15 cellular contexts compared by ENCODE assay signal in genomic region chr15:78850926-78851600, GRCh38. TPM values are rescaled to one million over a fixed set of nuclear protein-coding genes. Genes with fewer than 3 reads are reported as not detected.
A peak's percentile ranks its signal among the peaks of the same experiment; 100 is the strongest.
DNase-seq lines count a peak whose midpoint lies in the region; ATAC-seq, FAIRE-seq and TF ChIP-seq lines count a peak whose summit lies in the region.
"Had no signal": no experiment of that assay in that cellular context is flagged by ENCODE, and none has a peak within 500 bp of the region (broad histone marks: within the 10 kb centered on the region; RNA-seq: fewer than 3 reads in every experiment).

No MANE protein-coding gene starts in this region.

- TF ChIP-seq EP300 in A549 (IDR thresholded peaks at IDR 0.05) = no peak

- H3K4me3 ChIP-seq in A549 = no peak overlapping the region
- H3K4me3 ChIP-seq: ascending aorta had no signal

- POLR2A ChIA-PET in A549 (lab: Yijun Ruan, JAX) = interaction anchor here (1.0 kb wide), 1 partner anchor 22 kb away, joined by 3 read pairs; the partner anchor contains the start of gene MORF4L1

- no peak for TF ChIP-seq POLR2A in A549 (IDR thresholded peaks at IDR 0.05; ENCODE audit: low read length)

- no peaks in the 10 kb centered on the region for H3K9me3 ChIP-seq in A549
- H3K9me3 ChIP-seq: ascending aorta had no signal

- in situ Hi-C loops in SK-MEL-5 (cut with HindIII; ENCODE audit: low pct_unique_long_range_greater_than_20kb, low sequenced_read_pairs) = no loop called here

- WGBS in A549 (ENCODE audit: missing lambda C conversion rate) = 39% methylated on average over 6 of the region's 6 CpGs

- H3K4me2 ChIP-seq in A549 = no peak overlapping the region

- CTCF ChIA-PET in A549 (lab: Yijun Ruan, JAX) = interaction anchor here (1.0 to 2.8 kb wide), 3 partner anchors 15 to 40 kb away, joined by 3 to 9 read pairs (median 6); partner anchors contain the start of gene ADAMTS7

- no peak for TF ChIP-seq RAD21 in A549 (conservative IDR thresholded peaks at IDR 0.05 in 1 of 2, IDR thresholded peaks at IDR 0.05 in 1 of 2)

- no peak for TF ChIP-seq CTCF in A549 (IDR thresholded peaks at IDR 0.05)

- no peak overlapping the region for H3K27ac ChIP-seq in A549
- H3K27ac ChIP-seq: ascending aorta, foreskin keratinocyte had no signal

- no peaks in the 10 kb centered on the region for H3K4me1 ChIP-seq in A549
- H3K4me1 ChIP-seq: foreskin keratinocyte had no signal

- peak; percentile 43 for FAIRE-seq in A549 (lab: Jason Lieb, UNC)

- ATAC-seq in A549 (no peak), HG02571 (IDR thresholded peaks at IDR 0.05; ENCODE audit: unreplicated experiment) (no peak)
- ATAC-seq in stimulated activated naive CD8-positive, alpha-beta T cell treated with anti-CD3 and anti-CD28 coated beads, Interleukin-15, Interleukin-2, amounts not matched to agents 100 U/mL and 50 U/mL, for 24 hours = no peak
- ATAC-seq: foreskin keratinocyte had no signal

- DNase-seq in A549 (ENCODE audit: low read depth in 1 of 2, low spot score in 1 of 2) (no peak), SK-MEL-5 (ENCODE audit: low read depth, low spot score) (peak; percentile 74), globus pallidus (ENCODE audit: low spot score) (peak; percentile 77), occipital lobe (lab: John Stamatoyannopoulos, UW) (peak; percentile 40), RPMI8226 (no peak)
- DNase-seq in stimulated activated naive CD8-positive, alpha-beta T cell treated with anti-CD3 and anti-CD28 coated beads, Interleukin-15, Interleukin-2, amounts not matched to agents 100 U/mL and 50 U/mL, for 24 hours = no peak
- DNase-seq in activated naive CD4-positive, alpha-beta T cell (lab: John Stamatoyannopoulos, UW) = no peak
- DNase-seq: activated CD4-positive, alpha-beta T cell treated with anti-CD3 and anti-CD28 coated beads, Interleukin-2, amount 50 U/mL, for 1 hour; activated CD8-positive, alpha-beta memory T cell treated with anti-CD3 and anti-CD28 coated beads, Interleukin-2, amount 50 U/mL, for 48 hours; CD4-positive, CD25-positive, alpha-beta regulatory T cell; foreskin keratinocyte; NCI-H146; NCI-H2227 treated with DMSO at 0.1 percent for 48 hours had no signal

TF ChIP-seq in A549, 52 proteins besides CTCF, POLR2A, EP300 and RAD21:
- no peak for TF ChIP-seq NR3C1 (IDR thresholded peaks at IDR 0.05)
- TF ChIP-seq, protein P1, sequence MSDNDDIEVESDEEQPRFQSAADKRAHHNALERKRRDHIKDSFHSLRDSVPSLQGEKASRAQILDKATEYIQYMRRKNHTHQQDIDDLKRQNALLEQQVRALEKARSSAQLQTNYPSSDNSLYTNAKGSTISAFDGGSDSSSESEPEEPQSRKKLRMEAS (IDR thresholded peaks at IDR 0.05) = no peak
- TF ChIP-seq ZSCAN20 (CRISPR knock-in tag; IDR thresholded peaks at IDR 0.05) = no peak
- TF ChIP-seq, protein P2, sequence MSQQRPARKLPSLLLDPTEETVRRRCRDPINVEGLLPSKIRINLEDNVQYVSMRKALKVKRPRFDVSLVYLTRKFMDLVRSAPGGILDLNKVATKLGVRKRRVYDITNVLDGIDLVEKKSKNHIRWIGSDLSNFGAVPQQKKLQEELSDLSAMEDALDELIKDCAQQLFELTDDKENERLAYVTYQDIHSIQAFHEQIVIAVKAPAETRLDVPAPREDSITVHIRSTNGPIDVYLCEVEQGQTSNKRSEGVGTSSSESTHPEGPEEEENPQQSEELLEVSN (IDR thresholded peaks at IDR 0.05; ENCODE audit: borderline replicate concordance, low read depth) = no peak
- no peak for TF ChIP-seq KDM5A (IDR thresholded peaks at IDR 0.05)
- no peak for TF ChIP-seq TFCP2L1 (CRISPR knock-in tag; IDR thresholded peaks at IDR 0.05)
- TF ChIP-seq, protein P3, sequence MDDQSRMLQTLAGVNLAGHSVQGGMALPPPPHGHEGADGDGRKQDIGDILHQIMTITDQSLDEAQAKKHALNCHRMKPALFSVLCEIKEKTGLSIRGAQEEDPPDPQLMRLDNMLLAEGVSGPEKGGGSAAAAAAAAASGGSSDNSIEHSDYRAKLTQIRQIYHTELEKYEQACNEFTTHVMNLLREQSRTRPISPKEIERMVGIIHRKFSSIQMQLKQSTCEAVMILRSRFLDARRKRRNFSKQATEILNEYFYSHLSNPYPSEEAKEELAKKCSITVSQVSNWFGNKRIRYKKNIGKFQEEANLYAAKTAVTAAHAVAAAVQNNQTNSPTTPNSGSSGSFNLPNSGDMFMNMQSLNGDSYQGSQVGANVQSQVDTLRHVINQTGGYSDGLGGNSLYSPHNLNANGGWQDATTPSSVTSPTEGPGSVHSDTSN (IDR thresholded peaks at IDR 0.05) = no peak
- no peak for TF ChIP-seq SREBF2 (IDR thresholded peaks at IDR 0.05)
- TF ChIP-seq ATOH8 (CRISPR knock-in tag; IDR thresholded peaks at IDR 0.05; ENCODE audit: low read depth) = no peak
- TF ChIP-seq HOXB13 (CRISPR knock-in tag; IDR thresholded peaks at IDR 0.05; ENCODE audit: low read depth) = no peak
- no peak for TF ChIP-seq CBX8 (IDR thresholded peaks at IDR 0.05)
- no peak for TF ChIP-seq ZC3H11A (IDR thresholded peaks at IDR 0.05)
TF ChIP-seq in A549: peak in this region for 0.

RNA-seq across cellular contexts. Expression of gene MORF4L1, which starts 21.6 kb away (rescaled TPM):
- polyA plus RNA-seq in A549 (2011; rRNA removed) (491 and 498 TPM in 2 replicates), A549 (2017; fragmentation: RNase III; extraction: RNeasy Plus Mini Kit Qiagen cat#74134 plus additional on column Dnase treatment) (914 to 927 TPM (median 924 TPM) in 3 replicates)
- polyA plus RNA-seq in A549 (2012; cell fraction: cytosol; rRNA removed) = 148 and 172 TPM in 2 replicates
- 41.3 and 63.7 TPM in 2 replicates for polyA plus RNA-seq in A549 (2012; cell fraction: nucleus; rRNA removed)
- 61.8 and 62.4 TPM in 2 replicates for polyA minus RNA-seq in A549 (2011; rRNA and poly(A)+ RNA removed)
- total RNA-seq in SK-MEL-5 (2014; rRNA removed; shearing (Covaris generic)) = 172 and 186 TPM in 2 replicates
- polyA plus RNA-seq in SK-MEL-5 (2015; cell fraction: cytosol; rRNA removed) = 261 and 302 TPM in 2 replicates
- 88.8 and 160 TPM in 2 replicates for polyA plus RNA-seq in SK-MEL-5 (2015; cell fraction: nucleus; rRNA removed)
- 697 TPM for total RNA-seq in occipital lobe

RNA-seq across cellular contexts. Expression of gene ADAMTS7, which starts 39.8 kb away (rescaled TPM):
- polyA plus RNA-seq in A549 (2011; rRNA removed) = 1.5 and 2.0 TPM in 2 replicates
- 2.2 and 3.3 TPM in 2 replicates for polyA plus RNA-seq in A549 (2012; cell fraction: cytosol; rRNA removed)
- 18.1 and 22.2 TPM in 2 replicates for polyA plus RNA-seq in A549 (2012; cell fraction: nucleus; rRNA removed)
- polyA plus RNA-seq in A549 (2017; fragmentation: RNase III; extraction: RNeasy Plus Mini Kit Qiagen cat#74134 plus additional on column Dnase treatment) = 2.7 to 3.2 TPM (median 2.9 TPM) in 3 replicates
- polyA minus RNA-seq in A549 (2011; rRNA and poly(A)+ RNA removed) = 3.2 and 5.5 TPM in 2 replicates
- 1.3 and 2.0 TPM in 2 replicates for total RNA-seq in SK-MEL-5 (2014; rRNA removed; shearing (Covaris generic))
- 7.4 and 8.4 TPM in 2 replicates for polyA plus RNA-seq in SK-MEL-5 (2015; cell fraction: cytosol; rRNA removed)
- polyA plus RNA-seq in SK-MEL-5 (2015; cell fraction: nucleus; rRNA removed) = 30.4 and 34.9 TPM in 2 replicates
- 5.9 TPM for total RNA-seq in occipital lobe
- total RNA-seq: CD4-positive, CD25-positive, alpha-beta regulatory T cell had no signal
- polyA plus RNA-seq: CD4-positive, CD25-positive, alpha-beta regulatory T cell had no signal

Comparison
In these comparisons a context has a peak if more than half of its experiments do, and no peak if none do; other contexts are left out.
1. DNase-seq: peak in SK-MEL-5 (single experiment), globus pallidus (single experiment) and occipital lobe (single experiment); none in A549 (0 of 2), stimulated activated naive CD8-positive, alpha-beta T cell treated with anti-CD3 and anti-CD28 coated beads, Interleukin-15, Interleukin-2, amounts not matched to agents 100 U/mL and 50 U/mL, for 24 hours (single experiment), activated naive CD4-positive, alpha-beta T cell (0 of 4) and RPMI8226 (single experiment).